1 cellular context compared by ENCODE assay signal in the genomic region with DNA sequence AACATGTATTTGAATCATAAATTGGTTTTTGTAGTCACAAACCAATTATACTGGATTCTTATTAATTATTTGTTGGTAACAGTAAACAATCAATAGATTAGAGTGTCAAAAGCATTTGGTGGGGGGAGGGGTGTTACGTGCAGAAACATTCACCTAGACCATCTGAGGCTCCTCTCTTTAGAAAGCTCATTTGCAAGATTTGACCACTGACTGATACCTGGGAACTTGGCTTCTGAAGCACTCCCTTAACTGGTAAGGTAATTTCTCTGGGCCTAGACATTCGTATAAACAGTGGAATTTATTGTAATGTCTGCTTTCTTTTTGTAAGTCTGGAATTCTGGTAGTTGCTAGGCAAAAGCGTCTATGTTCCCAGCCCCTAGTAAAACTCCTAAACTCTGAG.
TF ChIP-seq lines count a peak whose summit lies in the region.

No MANE protein-coding gene starts in this region.

TF ChIP-seq in H1, 55 proteins besides CTCF, POLR2A, EP300 and RAD21:
- TF ChIP-seq TAF7 (optimal IDR thresholded peaks at IDR 0.05; ENCODE audit: borderline replicate concordance, low read depth, low read length) (no peak), RNF2 (IDR thresholded peaks at IDR 0.05; ENCODE audit: borderline replicate concordance, low read depth, low read length, missing control alignments, poor library complexity, severe bottlenecking) (no peak), RXRA (IDR thresholded peaks at IDR 0.05; ENCODE audit: insufficient read depth, low read depth, low read length) (no peak), GTF2F1 (IDR thresholded peaks at IDR 0.05; ENCODE audit: borderline replicate concordance, low read depth, low read length) (no peak), SP4 (IDR thresholded peaks at IDR 0.05; ENCODE audit: low read length) (no peak), CEBPB (IDR thresholded peaks at IDR 0.05; ENCODE audit: low read depth, low read length) (no peak), SP2 (IDR thresholded peaks at IDR 0.05; ENCODE audit: low read length) (no peak), FOSL1 (IDR thresholded peaks at IDR 0.05; ENCODE audit: insufficient read depth, low read depth, low read length) (no peak), TAF1 (IDR thresholded peaks at IDR 0.05; ENCODE audit: low read depth, low read length) (no peak), PHF8 (conservative IDR thresholded peaks at IDR 0.05; ENCODE audit: low read depth, low read length) (no peak), CHD1 (IDR thresholded peaks at IDR 0.05; ENCODE audit: low read depth, low read length) (no peak), BRCA1 (IDR thresholded peaks at IDR 0.05; ENCODE audit: low read depth, low read length) (no peak), CTBP2 (IDR thresholded peaks at IDR 0.05; ENCODE audit: borderline replicate concordance, insufficient read depth, insufficient read length, low read length) (no peak), YY1 (IDR thresholded peaks at IDR 0.05; ENCODE audit: low read depth, low read length) (no peak), KDM1A (IDR thresholded peaks at IDR 0.05; ENCODE audit: borderline replicate concordance, low read length) (no peak), JUN (IDR thresholded peaks at IDR 0.05; ENCODE audit: low read depth, low read length) (no peak), BACH1 (IDR thresholded peaks at IDR 0.05; ENCODE audit: low read length) (no peak)
- TF ChIP-seq, protein P1, sequence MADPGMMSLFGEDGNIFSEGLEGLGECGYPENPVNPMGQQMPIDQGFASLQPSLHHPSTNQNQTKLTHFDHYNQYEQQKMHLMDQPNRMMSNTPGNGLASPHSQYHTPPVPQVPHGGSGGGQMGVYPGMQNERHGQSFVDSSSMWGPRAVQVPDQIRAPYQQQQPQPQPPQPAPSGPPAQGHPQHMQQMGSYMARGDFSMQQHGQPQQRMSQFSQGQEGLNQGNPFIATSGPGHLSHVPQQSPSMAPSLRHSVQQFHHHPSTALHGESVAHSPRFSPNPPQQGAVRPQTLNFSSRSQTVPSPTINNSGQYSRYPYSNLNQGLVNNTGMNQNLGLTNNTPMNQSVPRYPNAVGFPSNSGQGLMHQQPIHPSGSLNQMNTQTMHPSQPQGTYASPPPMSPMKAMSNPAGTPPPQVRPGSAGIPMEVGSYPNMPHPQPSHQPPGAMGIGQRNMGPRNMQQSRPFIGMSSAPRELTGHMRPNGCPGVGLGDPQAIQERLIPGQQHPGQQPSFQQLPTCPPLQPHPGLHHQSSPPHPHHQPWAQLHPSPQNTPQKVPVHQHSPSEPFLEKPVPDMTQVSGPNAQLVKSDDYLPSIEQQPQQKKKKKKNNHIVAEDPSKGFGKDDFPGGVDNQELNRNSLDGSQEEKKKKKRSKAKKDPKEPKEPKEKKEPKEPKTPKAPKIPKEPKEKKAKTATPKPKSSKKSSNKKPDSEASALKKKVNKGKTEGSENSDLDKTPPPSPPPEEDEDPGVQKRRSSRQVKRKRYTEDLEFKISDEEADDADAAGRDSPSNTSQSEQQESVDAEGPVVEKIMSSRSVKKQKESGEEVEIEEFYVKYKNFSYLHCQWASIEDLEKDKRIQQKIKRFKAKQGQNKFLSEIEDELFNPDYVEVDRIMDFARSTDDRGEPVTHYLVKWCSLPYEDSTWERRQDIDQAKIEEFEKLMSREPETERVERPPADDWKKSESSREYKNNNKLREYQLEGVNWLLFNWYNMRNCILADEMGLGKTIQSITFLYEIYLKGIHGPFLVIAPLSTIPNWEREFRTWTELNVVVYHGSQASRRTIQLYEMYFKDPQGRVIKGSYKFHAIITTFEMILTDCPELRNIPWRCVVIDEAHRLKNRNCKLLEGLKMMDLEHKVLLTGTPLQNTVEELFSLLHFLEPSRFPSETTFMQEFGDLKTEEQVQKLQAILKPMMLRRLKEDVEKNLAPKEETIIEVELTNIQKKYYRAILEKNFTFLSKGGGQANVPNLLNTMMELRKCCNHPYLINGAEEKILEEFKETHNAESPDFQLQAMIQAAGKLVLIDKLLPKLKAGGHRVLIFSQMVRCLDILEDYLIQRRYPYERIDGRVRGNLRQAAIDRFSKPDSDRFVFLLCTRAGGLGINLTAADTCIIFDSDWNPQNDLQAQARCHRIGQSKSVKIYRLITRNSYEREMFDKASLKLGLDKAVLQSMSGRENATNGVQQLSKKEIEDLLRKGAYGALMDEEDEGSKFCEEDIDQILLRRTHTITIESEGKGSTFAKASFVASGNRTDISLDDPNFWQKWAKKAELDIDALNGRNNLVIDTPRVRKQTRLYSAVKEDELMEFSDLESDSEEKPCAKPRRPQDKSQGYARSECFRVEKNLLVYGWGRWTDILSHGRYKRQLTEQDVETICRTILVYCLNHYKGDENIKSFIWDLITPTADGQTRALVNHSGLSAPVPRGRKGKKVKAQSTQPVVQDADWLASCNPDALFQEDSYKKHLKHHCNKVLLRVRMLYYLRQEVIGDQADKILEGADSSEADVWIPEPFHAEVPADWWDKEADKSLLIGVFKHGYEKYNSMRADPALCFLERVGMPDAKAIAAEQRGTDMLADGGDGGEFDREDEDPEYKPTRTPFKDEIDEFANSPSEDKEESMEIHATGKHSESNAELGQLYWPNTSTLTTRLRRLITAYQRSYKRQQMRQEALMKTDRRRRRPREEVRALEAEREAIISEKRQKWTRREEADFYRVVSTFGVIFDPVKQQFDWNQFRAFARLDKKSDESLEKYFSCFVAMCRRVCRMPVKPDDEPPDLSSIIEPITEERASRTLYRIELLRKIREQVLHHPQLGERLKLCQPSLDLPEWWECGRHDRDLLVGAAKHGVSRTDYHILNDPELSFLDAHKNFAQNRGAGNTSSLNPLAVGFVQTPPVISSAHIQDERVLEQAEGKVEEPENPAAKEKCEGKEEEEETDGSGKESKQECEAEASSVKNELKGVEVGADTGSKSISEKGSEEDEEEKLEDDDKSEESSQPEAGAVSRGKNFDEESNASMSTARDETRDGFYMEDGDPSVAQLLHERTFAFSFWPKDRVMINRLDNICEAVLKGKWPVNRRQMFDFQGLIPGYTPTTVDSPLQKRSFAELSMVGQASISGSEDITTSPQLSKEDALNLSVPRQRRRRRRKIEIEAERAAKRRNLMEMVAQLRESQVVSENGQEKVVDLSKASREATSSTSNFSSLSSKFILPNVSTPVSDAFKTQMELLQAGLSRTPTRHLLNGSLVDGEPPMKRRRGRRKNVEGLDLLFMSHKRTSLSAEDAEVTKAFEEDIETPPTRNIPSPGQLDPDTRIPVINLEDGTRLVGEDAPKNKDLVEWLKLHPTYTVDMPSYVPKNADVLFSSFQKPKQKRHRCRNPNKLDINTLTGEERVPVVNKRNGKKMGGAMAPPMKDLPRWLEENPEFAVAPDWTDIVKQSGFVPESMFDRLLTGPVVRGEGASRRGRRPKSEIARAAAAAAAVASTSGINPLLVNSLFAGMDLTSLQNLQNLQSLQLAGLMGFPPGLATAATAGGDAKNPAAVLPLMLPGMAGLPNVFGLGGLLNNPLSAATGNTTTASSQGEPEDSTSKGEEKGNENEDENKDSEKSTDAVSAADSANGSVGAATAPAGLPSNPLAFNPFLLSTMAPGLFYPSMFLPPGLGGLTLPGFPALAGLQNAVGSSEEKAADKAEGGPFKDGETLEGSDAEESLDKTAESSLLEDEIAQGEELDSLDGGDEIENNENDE (IDR thresholded peaks at IDR 0.05; ENCODE audit: insufficient replicate concordance, low read length) = no peak
- TF ChIP-seq, protein P2, sequence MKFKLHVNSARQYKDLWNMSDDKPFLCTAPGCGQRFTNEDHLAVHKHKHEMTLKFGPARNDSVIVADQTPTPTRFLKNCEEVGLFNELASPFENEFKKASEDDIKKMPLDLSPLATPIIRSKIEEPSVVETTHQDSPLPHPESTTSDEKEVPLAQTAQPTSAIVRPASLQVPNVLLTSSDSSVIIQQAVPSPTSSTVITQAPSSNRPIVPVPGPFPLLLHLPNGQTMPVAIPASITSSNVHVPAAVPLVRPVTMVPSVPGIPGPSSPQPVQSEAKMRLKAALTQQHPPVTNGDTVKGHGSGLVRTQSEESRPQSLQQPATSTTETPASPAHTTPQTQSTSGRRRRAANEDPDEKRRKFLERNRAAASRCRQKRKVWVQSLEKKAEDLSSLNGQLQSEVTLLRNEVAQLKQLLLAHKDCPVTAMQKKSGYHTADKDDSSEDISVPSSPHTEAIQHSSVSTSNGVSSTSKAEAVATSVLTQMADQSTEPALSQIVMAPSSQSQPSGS (IDR thresholded peaks at IDR 0.05; ENCODE audit: low read length) = no peak
